ENCODE assay signal across 17 cellular contexts in the genomic region with DNA sequence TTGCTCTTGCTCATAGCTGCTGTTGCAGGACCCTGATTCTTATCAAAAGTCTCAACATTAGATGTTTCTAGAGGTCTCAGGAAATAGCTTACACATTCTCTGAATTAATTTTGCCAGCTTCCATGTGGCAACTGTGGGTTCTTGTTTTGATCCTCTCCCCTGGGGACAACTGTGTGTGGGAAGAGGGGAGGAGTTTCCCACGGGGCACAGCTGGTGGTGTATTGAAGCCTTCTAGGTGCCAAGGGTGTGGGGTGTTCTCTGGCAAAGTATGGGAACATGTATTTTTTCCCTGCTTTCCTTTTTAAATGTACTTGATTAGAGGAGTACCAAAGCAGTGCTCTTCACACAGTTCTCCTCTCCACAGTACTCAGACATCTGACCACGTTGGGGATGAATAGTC.
"Had no signal": no experiment of that assay in that cellular context is flagged by ENCODE, and none has a peak within 500 bp of the region (broad histone marks: within the 10 kb centered on the region; RNA-seq: fewer than 3 reads in every experiment).

No MANE protein-coding gene starts in this region.

- H3K4me1 Mint-ChIP-seq: activated CD4-positive, alpha-beta T cell treated with anti-CD3 and anti-CD28 coated beads, Interleukin-2, amount 10 ng/mL, durations not matched to agents 24 days and 14 days; naive thymus-derived CD8-positive, alpha-beta T cell; T-helper 17 cell had no signal

- H3K9me3 Mint-ChIP-seq: activated CD4-positive, alpha-beta T cell treated with anti-CD3 and anti-CD28 coated beads, Interleukin-2, amount 10 ng/mL, durations not matched to agents 24 days and 14 days; activated T-helper 2 cell treated with anti-CD3 and anti-CD28 coated beads, Interferon-gamma antibody, Interleukin-2, Interleukin-4, amounts not matched to agents 10 μg/mL and 5 μg/mL and 100 μg/mL, durations not matched to agents 14 hours and 24 hours and 36 hours; brain; naive thymus-derived CD8-positive, alpha-beta T cell; WTC11 had no signal

- H3K27me3 ChIP-seq: upper lobe of left lung had no signal

- H3K36me3 Mint-ChIP-seq: brain, WTC11 had no signal

- H3K4me3 ChIP-seq: upper lobe of left lung had no signal

- H3K4me3 Mint-ChIP-seq: activated CD4-positive, alpha-beta T cell treated with anti-CD3 and anti-CD28 coated beads, Interleukin-2, amount 10 ng/mL, durations not matched to agents 24 days and 14 days; brain; naive thymus-derived CD8-positive, alpha-beta T cell; T-helper 17 cell; WTC11 had no signal

- H3K36me3 ChIP-seq: upper lobe of left lung had no signal

- H3K27ac Mint-ChIP-seq: activated CD4-positive, alpha-beta T cell treated with anti-CD3 and anti-CD28 coated beads, Interleukin-2, amount 10 ng/mL, durations not matched to agents 24 days and 14 days; activated T-helper 2 cell treated with anti-CD3 and anti-CD28 coated beads, Interferon-gamma antibody, Interleukin-2, Interleukin-4, amounts not matched to agents 10 μg/mL and 5 μg/mL and 100 μg/mL, durations not matched to agents 14 hours and 24 hours and 36 hours; brain; naive thymus-derived CD8-positive, alpha-beta T cell; T-helper 17 cell; WTC11 had no signal

- H3K27ac ChIP-seq: upper lobe of left lung had no signal

- DNase-seq: activated CD4-positive, alpha-beta T cell treated with anti-CD3 and anti-CD28 coated beads, Interleukin-2, amount 10 ng/mL, durations not matched to agents 24 days and 14 days; activated CD8-positive, alpha-beta memory T cell treated with anti-CD3 and anti-CD28 coated beads for 24 hours; activated naive CD4-positive, alpha-beta T cell treated with anti-CD3 and anti-CD28 coated beads, Interleukin-2, amount 50 U/mL, for 16 hours; activated T-cell treated with anti-CD3 and anti-CD28 coated beads for 4 hours; amniotic stem cell; dermis blood vessel endothelial cell; foreskin fibroblast; left colon; naive thymus-derived CD8-positive, alpha-beta T cell; stimulated activated CD4-positive, alpha-beta T cell treated with anti-CD3 and anti-CD28 coated beads, Interleukin-4, amount 100 ng/mL, for 1 hour; stimulated activated CD8-positive, alpha-beta memory T cell treated with anti-CD3 and anti-CD28 coated beads, Interleukin-4, amount 100 ng/mL, for 48 hours; stimulated activated naive CD8-positive, alpha-beta T cell treated with anti-CD3 and anti-CD28 coated beads, Interleukin-15, Interleukin-2, amounts not matched to agents 100 U/mL and 50 U/mL, for 24 hours; T-helper 17 cell; upper lobe of left lung had no signal

- H3K9me3 ChIP-seq: upper lobe of left lung had no signal

- H3K4me1 ChIP-seq: upper lobe of left lung had no signal

- H3K27me3 Mint-ChIP-seq: activated CD4-positive, alpha-beta T cell treated with anti-CD3 and anti-CD28 coated beads, Interleukin-2, amount 10 ng/mL, durations not matched to agents 24 days and 14 days; brain; naive thymus-derived CD8-positive, alpha-beta T cell; T-helper 17 cell had no signal

- ATAC-seq: left colon; naive thymus-derived CD8-positive, alpha-beta T cell; stimulated activated naive CD8-positive, alpha-beta T cell treated with anti-CD3 and anti-CD28 coated beads, Interleukin-15, Interleukin-2, amounts not matched to agents 100 U/mL and 50 U/mL, for 24 hours; T-helper 17 cell; WTC11 had no signal
